1 cellular context compared by ENCODE assay signal in the genomic region with DNA sequence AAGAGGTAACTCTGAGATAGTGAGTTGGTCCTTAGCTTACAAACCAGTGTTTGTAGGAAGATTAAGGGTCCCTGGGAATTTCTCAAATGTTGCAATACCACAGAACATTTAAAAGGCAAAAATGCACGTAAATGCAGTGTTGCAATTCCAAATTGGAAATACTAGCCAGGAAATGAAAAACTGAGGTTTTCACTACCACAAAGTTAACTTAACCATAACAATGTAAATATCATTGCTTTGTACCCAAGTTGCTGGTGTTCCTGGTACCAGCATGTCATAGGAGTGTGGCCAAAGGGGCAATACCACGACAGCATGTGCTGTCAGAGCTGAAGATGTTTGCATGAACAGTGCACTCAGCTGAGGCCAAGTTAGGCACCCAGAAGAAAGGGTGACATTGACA.
TF ChIP-seq lines count a peak whose summit lies in the region.

No MANE protein-coding gene starts in this region.

TF ChIP-seq in H1, 55 proteins besides CTCF, POLR2A, EP300 and RAD21:
- TF ChIP-seq RFX5 (IDR thresholded peaks at IDR 0.05; ENCODE audit: borderline replicate concordance, low read depth, low read length) (no peak), CBX5 (IDR thresholded peaks at IDR 0.05; ENCODE audit: low read depth, low read length) (no peak), JUN (IDR thresholded peaks at IDR 0.05; ENCODE audit: low read depth, low read length) (no peak), GABPA (IDR thresholded peaks at IDR 0.05; ENCODE audit: borderline replicate concordance, insufficient read depth, low read length) (no peak), SRF (IDR thresholded peaks at IDR 0.05; ENCODE audit: low read depth, low read length) (no peak), KDM4A (IDR thresholded peaks at IDR 0.05; ENCODE audit: low read depth, low read length, severe bottlenecking) (no peak), EGR1 (IDR thresholded peaks at IDR 0.05; ENCODE audit: borderline replicate concordance, low read depth, low read length) (no peak), RNF2 (IDR thresholded peaks at IDR 0.05; ENCODE audit: borderline replicate concordance, low read depth, low read length, missing control alignments, poor library complexity, severe bottlenecking) (no peak), KDM1A (IDR thresholded peaks at IDR 0.05; ENCODE audit: borderline replicate concordance, low read length) (no peak), BACH1 (IDR thresholded peaks at IDR 0.05; ENCODE audit: low read length) (no peak), SP1 (IDR thresholded peaks at IDR 0.05; ENCODE audit: low read depth, low read length) (no peak), POU5F1 (IDR thresholded peaks at IDR 0.05; ENCODE audit: low read depth, low read length) (no peak), CEBPB (IDR thresholded peaks at IDR 0.05; ENCODE audit: low read depth, low read length) (no peak), TBP (IDR thresholded peaks at IDR 0.05; ENCODE audit: low read depth, low read length) (no peak), BRCA1 (IDR thresholded peaks at IDR 0.05; ENCODE audit: low read depth, low read length) (no peak), SIN3A (conservative IDR thresholded peaks at IDR 0.05 in 1 of 2, IDR thresholded peaks at IDR 0.05 in 1 of 2; ENCODE audit: low read depth in 1 of 2, low read length in 2 of 2) (no peak), ASH2L (IDR thresholded peaks at IDR 0.05; ENCODE audit: low read length) (no peak), KDM5A (IDR thresholded peaks at IDR 0.05; ENCODE audit: low read length) (no peak)
- TF ChIP-seq, protein P1, sequence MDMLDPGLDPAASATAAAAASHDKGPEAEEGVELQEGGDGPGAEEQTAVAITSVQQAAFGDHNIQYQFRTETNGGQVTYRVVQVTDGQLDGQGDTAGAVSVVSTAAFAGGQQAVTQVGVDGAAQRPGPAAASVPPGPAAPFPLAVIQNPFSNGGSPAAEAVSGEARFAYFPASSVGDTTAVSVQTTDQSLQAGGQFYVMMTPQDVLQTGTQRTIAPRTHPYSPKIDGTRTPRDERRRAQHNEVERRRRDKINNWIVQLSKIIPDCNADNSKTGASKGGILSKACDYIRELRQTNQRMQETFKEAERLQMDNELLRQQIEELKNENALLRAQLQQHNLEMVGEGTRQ (IDR thresholded peaks at IDR 0.05; ENCODE audit: low read length) = no peak
- TF ChIP-seq, protein P2, sequence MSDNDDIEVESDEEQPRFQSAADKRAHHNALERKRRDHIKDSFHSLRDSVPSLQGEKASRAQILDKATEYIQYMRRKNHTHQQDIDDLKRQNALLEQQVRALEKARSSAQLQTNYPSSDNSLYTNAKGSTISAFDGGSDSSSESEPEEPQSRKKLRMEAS (IDR thresholded peaks at IDR 0.05) = no peak
